8 cellular contexts compared by ENCODE assay signal in the genomic region with DNA sequence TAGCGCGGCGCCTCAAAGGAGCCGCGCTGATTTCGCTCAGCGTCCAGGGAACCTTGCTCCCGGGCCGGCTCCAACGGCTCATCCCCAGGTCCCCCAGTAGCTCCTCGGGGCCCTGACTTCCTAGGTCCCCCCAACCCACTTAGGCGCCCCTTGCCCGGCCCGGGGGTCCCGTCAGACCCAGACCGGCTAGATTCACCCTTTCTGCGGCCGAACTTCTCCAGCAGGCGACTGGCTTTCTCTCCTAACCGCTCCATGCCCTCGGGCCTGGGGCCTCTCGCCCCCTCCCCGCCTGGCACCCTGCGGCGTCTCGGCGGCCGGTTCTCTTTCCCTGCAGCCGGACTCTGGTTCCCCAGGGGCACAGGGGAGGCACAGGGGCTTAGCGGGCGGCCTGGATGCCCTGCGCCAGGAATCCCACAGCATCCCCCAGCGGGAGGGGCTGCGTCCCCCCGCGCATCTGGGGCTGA. TPM values are rescaled to one million over a fixed set of nuclear protein-coding genes. Genes with fewer than 3 reads are reported as not detected.
A peak's percentile ranks its signal among the peaks of the same experiment; 100 is the strongest.
DNase-seq lines count a peak whose midpoint lies in the region; ATAC-seq and TF ChIP-seq lines count a peak whose summit lies in the region.

No MANE protein-coding gene starts in this region.

- H2BK15ac ChIP-seq in mesenchymal stem cell (ENCODE audit: low read depth, poor library complexity, severe bottlenecking) = peak overlapping the region; percentile 73

- no peaks in the 10 kb centered on the region for H3K27me3 ChIP-seq in mesenchymal stem cell (ENCODE audit: control insufficient read depth in 1 of 2, insufficient read depth in 1 of 2, low read length in 2 of 2)
- no peaks in the 10 kb centered on the region for H3K27me3 ChIP-seq in aorta (ENCODE audit: control insufficient read depth in 1 of 2, insufficient read depth in 2 of 2, low read length in 1 of 2)

- H3K9me3 Mint-ChIP-seq in MCF 10A (ENCODE audit: unreplicated experiment) = no peaks in the 10 kb centered on the region

- no peak overlapping the region for H3K4me3 Mint-ChIP-seq in MCF 10A (ENCODE audit: unreplicated experiment)

- POLR2A ChIA-PET in MCF 10A (lab: Yijun Ruan, JAX) = interaction anchor here (0.6 to 12.7 kb wide), 28 partner anchors 10 to 1050 kb away, joined by 3 to 133 read pairs (median 6); a partner anchor contains a TSS

- H3K79me1 ChIP-seq in mesenchymal stem cell (replicated peaks; ENCODE audit: low read length, poor library complexity, severe bottlenecking) = peaks cover 10% of the 10 kb centered on the region

- H3K4me1 ChIP-seq in mesenchymal stem cell (ENCODE audit: control insufficient read depth, insufficient read depth, low read depth, low read length) = peaks cover 16% of the 10 kb centered on the region
- peaks cover 2 to 5% of the 10 kb centered on the region in 2 donors for H3K4me1 ChIP-seq in aorta (ENCODE audit: control insufficient read depth in 1 of 2, insufficient read depth in 2 of 2, low read length in 2 of 2)

- peak overlapping the region; percentile 82 for H3K9ac ChIP-seq in mesenchymal stem cell (ENCODE audit: low read length)

- H4K91ac ChIP-seq in mesenchymal stem cell (ENCODE audit: low read length) = peak overlapping the region; percentile 94

- peak overlapping the region; percentile 67 for H2AK5ac ChIP-seq in mesenchymal stem cell (ENCODE audit: low read length, severe bottlenecking)

- intact Hi-C loops in Right ventricle myocardium inferior (cut with DNase I) (loop anchor here (2.0 kb wide), 1 partner anchor 51 kb away; no protein-coding TSS in a partner anchor), cardiac septum (cut with DNase I) (loop anchor here (1.0 to 2.0 kb wide), 3 partner anchors 25 to 111 kb away; a partner anchor contains a TSS), MCF 10A (cut with micrococcal nuclease) (loop anchor here (2.0 to 5.0 kb wide), 4 partner anchors 109 to 595 kb away; no protein-coding TSS in a partner anchor), aorta (cut with DNase I) (loop anchor here (2.0 to 10.0 kb wide), 3 partner anchors 51 to 427 kb away; no protein-coding TSS in a partner anchor)

- H3K4me1 Mint-ChIP-seq in MCF 10A (ENCODE audit: insufficient read depth, unreplicated experiment) = peaks cover 34% of the 10 kb centered on the region

- H3K4me2 ChIP-seq in mesenchymal stem cell (ENCODE audit: low read length, poor library complexity, severe bottlenecking) = peak overlapping the region; percentile 61

- peak; percentile 11 for ATAC-seq in Right ventricle myocardium inferior
- peak; percentile 33 for ATAC-seq in aorta (ENCODE audit: low FRiP score)
- no peak for ATAC-seq in GM18520 (IDR thresholded peaks at IDR 0.05; ENCODE audit: unreplicated experiment)

- H3K9me3 ChIP-seq in mesenchymal stem cell (ENCODE audit: control insufficient read depth, low read length) (no peaks in the 10 kb centered on the region), aorta (ENCODE audit: control insufficient read depth, low read length) (no peaks in the 10 kb centered on the region)

- H3K14ac ChIP-seq in mesenchymal stem cell (ENCODE audit: low read length in 2 of 2) = peak overlapping the region; percentile 78 to 99

- peaks cover 0 to 9% of the 10 kb centered on the region in 2 experiments for H3K36me3 ChIP-seq in mesenchymal stem cell (ENCODE audit: control insufficient read depth in 1 of 2, insufficient read depth in 2 of 2, low read depth in 1 of 2, low read length in 2 of 2)
- H3K36me3 ChIP-seq in aorta (ENCODE audit: control insufficient read depth in 1 of 2, insufficient read depth in 2 of 2, low read length in 1 of 2) = no peaks in the 10 kb centered on the region

- no peaks in the 10 kb centered on the region for H3K27me3 Mint-ChIP-seq in MCF 10A (ENCODE audit: insufficient read depth, unreplicated experiment)

- peak overlapping the region; percentile 10 for H3K27ac Mint-ChIP-seq in MCF 10A (ENCODE audit: low read depth, unreplicated experiment)

- DNase-seq in Right ventricle myocardium inferior (ENCODE audit: missing footprints) = no peak
- DNase-seq in cardiac septum (ENCODE audit: low spot score) = no peak
- DNase-seq in MCF 10A (ENCODE audit: unreplicated experiment) = no peak
- DNase-seq in mesenchymal stem cell = peak; percentile 37
- DNase-seq in aorta = peak in 1 of 2 donors; percentile 58
- no peak for DNase-seq in NCI-H82 (lab: John Stamatoyannopoulos, UW)
- DNase-seq in substantia nigra (lab: John Stamatoyannopoulos, UW) = no peak

- H2AFZ ChIP-seq in mesenchymal stem cell (ENCODE audit: low read depth, low read length) = peak overlapping the region; percentile 84

- peak overlapping the region in 1 of 2 experiments; percentile 98 for H2BK12ac ChIP-seq in mesenchymal stem cell (ENCODE audit: low read length in 2 of 2)

- CTCF ChIA-PET in MCF 10A (lab: Yijun Ruan, JAX) = interaction anchor here (0.5 to 24.6 kb wide), 17 partner anchors 15 to 157 kb away, joined by 3 to 620 read pairs (median 4); a partner anchor contains a TSS

- no peak for TF ChIP-seq CTCF in MCF 10A (IDR thresholded peaks at IDR 0.05; ENCODE audit: unreplicated experiment)

- TSS peak; percentile 5 for BruUV-seq in MCF 10A (replicated peaks; lab: Mats Ljungman, UMichigan)

- H3K4ac ChIP-seq in mesenchymal stem cell (ENCODE audit: low read depth in 1 of 2, low read length in 2 of 2) = peak overlapping the region; percentile 94 to 99

- H3K23ac ChIP-seq in mesenchymal stem cell (ENCODE audit: low read length in 2 of 2) = peak overlapping the region; percentile 80 to 92

- H2BK120ac ChIP-seq in mesenchymal stem cell (ENCODE audit: low read depth, low read length) = peak overlapping the region; percentile 97

- peaks cover 10% of the 10 kb centered on the region for H3K36me3 Mint-ChIP-seq in MCF 10A (ENCODE audit: insufficient read depth, unreplicated experiment)

- H2BK5ac ChIP-seq in mesenchymal stem cell (ENCODE audit: low read depth, low read length, poor library complexity, severe bottlenecking) = peak overlapping the region; percentile 97

- H3K27ac ChIP-seq in mesenchymal stem cell (ENCODE audit: low read length, poor library complexity, severe bottlenecking) (peak overlapping the region; percentile 88), aorta (ENCODE audit: low read depth in 1 of 2, low read length in 2 of 2) (peak overlapping the region; percentile 6 to 77), substantia nigra (ENCODE audit: low read depth, low read length, poor library complexity, severe bottlenecking) (no peak overlapping the region)

- peak overlapping the region; percentile 90 to 94 for H3K4me3 ChIP-seq in mesenchymal stem cell (ENCODE audit: insufficient read depth in 1 of 2, low read depth in 1 of 2, low read length in 2 of 2)
- H3K4me3 ChIP-seq in aorta (ENCODE audit: low read length in 2 of 2) = peak overlapping the region; percentile 49 to 59

- WGBS in mesenchymal stem cell = under 1% methylated on average over 32 of the region's 36 CpGs
- 0 to 1% methylated on average over 35 to 36 of the region's 36 CpGs for WGBS in aorta, 2 donors

- peak overlapping the region; percentile 62 for H4K8ac ChIP-seq in mesenchymal stem cell (ENCODE audit: low read length)

- peak overlapping the region; percentile 95 to 98 for H3K18ac ChIP-seq in mesenchymal stem cell (ENCODE audit: low read depth in 1 of 2, low read length in 2 of 2)

RNA-seq across cellular contexts. Expression of a gene that starts 0.3 kb away (rescaled TPM):
- total RNA-seq in Right ventricle myocardium inferior (13.1 TPM), cardiac septum (14.0 TPM), MCF 10A (2022) (82.1 and 138 TPM in 2 replicates), aorta (10 to 100 TPM; 12.9 to 16.2 TPM)
- 13.8 TPM for polyA plus RNA-seq in mesenchymal stem cell (2013, experiment 1 of 2)
- polyA plus RNA-seq in mesenchymal stem cell (2013, experiment 2 of 2) = 15.8 TPM
- 1 to 10 TPM; 2.2 to 3.8 TPM for polyA plus RNA-seq in aorta

RNA-seq across cellular contexts. Expression of a gene that starts 25.2 kb away (rescaled TPM):
- total RNA-seq in Right ventricle myocardium inferior (19.5 TPM), cardiac septum (16.5 TPM), MCF 10A (2022) (39.0 and 44.4 TPM in 2 replicates), aorta (10 to 100 TPM; 19.7 to 33.9 TPM)
- 21.3 TPM for polyA plus RNA-seq in mesenchymal stem cell (2013, experiment 1 of 2)
- 21.5 TPM for polyA plus RNA-seq in mesenchymal stem cell (2013, experiment 2 of 2)
- 10 to 100 TPM; 39.5 to 62.7 TPM for polyA plus RNA-seq in aorta

RNA-seq across cellular contexts. Expression of a gene that starts 27.9 kb away (rescaled TPM):
- total RNA-seq in Right ventricle myocardium inferior = 5.6 TPM
- 3.7 TPM for total RNA-seq in cardiac septum
- total RNA-seq in MCF 10A (2022) = 6.1 and 7.1 TPM in 2 replicates
- polyA plus RNA-seq in mesenchymal stem cell (2013, experiment 1 of 2) = 4.3 TPM
- polyA plus RNA-seq in mesenchymal stem cell (2013, experiment 2 of 2) = 4.1 TPM
- total RNA-seq in aorta = 1 to 10 TPM; 5.5 to 8.6 TPM
- polyA plus RNA-seq in aorta = 10 to 100 TPM in 1 of 2 donors, 1 to 10 TPM in 1; 8.8 to 11.0 TPM

RNA-seq across cellular contexts. Expression of a gene that starts 52.7 kb away (rescaled TPM):
- total RNA-seq in Right ventricle myocardium inferior (134 TPM), cardiac septum (120 TPM), MCF 10A (2022) (162 and 173 TPM in 2 replicates), aorta (10 to 100 TPM; 67.7 to 68.4 TPM)
- polyA plus RNA-seq in mesenchymal stem cell (2013, experiment 1 of 2) = 155 TPM
- polyA plus RNA-seq in mesenchymal stem cell (2013, experiment 2 of 2) = 156 TPM
- 100 to 1,000 TPM; 103 to 116 TPM for polyA plus RNA-seq in aorta

RNA-seq across cellular contexts. Expression of a gene that starts 52.9 kb away (rescaled TPM):
- 48.7 TPM for total RNA-seq in Right ventricle myocardium inferior
- total RNA-seq in cardiac septum = 40.2 TPM
- total RNA-seq in MCF 10A (2022) = 175 and 201 TPM in 2 replicates
- 53.5 TPM for polyA plus RNA-seq in mesenchymal stem cell (2013, experiment 1 of 2)
- 48.3 TPM for polyA plus RNA-seq in mesenchymal stem cell (2013, experiment 2 of 2)
- total RNA-seq in aorta = 10 to 100 TPM; 32.0 to 36.5 TPM
- polyA plus RNA-seq in aorta = 10 to 100 TPM; 27.7 to 36.2 TPM
